ENCODE assay signal across 1 cellular context in the genomic region with DNA sequence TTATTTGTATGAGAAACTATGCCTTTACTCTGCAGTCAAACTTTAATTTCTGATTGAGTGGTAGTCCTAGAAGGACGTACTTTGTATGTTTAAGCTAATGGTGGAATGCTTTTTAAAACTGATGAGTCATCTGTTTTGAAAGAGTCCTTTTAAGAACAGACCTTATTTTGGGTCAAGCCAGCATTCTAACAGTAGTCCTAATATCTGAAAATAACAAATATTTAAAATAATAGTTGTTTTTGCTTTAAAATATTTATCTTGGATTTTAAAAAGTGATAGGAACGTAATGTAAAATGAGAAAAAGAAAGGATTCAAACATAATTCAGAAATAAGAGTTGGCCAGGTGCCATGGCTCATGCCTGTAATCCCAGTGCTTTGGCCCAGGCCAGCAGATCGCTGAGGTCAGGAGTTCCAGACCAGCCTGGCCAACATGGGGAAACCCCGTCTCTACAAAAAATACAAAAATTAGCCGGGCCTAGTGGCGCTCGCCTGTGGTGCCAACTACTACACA.
TF ChIP-seq lines count a peak whose summit lies in the region.

No MANE protein-coding gene starts in this region.

TF ChIP-seq in K562, 482 proteins besides CTCF, POLR2A, EP300 and RAD21 (continued from another document and continues in another):
- TF ChIP-seq, protein P1, sequence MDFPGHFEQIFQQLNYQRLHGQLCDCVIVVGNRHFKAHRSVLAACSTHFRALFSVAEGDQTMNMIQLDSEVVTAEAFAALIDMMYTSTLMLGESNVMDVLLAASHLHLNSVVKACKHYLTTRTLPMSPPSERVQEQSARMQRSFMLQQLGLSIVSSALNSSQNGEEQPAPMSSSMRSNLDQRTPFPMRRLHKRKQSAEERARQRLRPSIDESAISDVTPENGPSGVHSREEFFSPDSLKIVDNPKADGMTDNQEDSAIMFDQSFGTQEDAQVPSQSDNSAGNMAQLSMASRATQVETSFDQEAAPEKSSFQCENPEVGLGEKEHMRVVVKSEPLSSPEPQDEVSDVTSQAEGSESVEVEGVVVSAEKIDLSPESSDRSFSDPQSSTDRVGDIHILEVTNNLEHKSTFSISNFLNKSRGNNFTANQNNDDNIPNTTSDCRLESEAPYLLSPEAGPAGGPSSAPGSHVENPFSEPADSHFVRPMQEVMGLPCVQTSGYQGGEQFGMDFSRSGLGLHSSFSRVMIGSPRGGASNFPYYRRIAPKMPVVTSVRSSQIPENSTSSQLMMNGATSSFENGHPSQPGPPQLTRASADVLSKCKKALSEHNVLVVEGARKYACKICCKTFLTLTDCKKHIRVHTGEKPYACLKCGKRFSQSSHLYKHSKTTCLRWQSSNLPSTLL (IDR thresholded peaks at IDR 0.05) = no peak
- TF ChIP-seq NR4A1 (CRISPR knock-in tag; IDR thresholded peaks at IDR 0.05) (no peak), NR4A1 (tag; IDR thresholded peaks at IDR 0.05) (no peak), MYC (IDR thresholded peaks at IDR 0.05; ENCODE audit: low read depth, low read length) (no peak), MYC (CRISPR knock-in tag; IDR thresholded peaks at IDR 0.05; ENCODE audit: borderline replicate concordance, low read depth) (no peak), NCOA6 (IDR thresholded peaks at IDR 0.05) (no peak), ZNF57 (CRISPR knock-in tag; IDR thresholded peaks at IDR 0.05) (no peak), ZNF764 (CRISPR knock-in tag; IDR thresholded peaks at IDR 0.05; ENCODE audit: low read depth) (no peak), RFX7 (CRISPR knock-in tag; IDR thresholded peaks at IDR 0.05) (no peak), HDAC8 (tag; IDR thresholded peaks at IDR 0.05) (no peak), HNRNPH1 (optimal IDR thresholded peaks at IDR 0.05; ENCODE audit: low read depth, low read length) (no peak), ESRRB (CRISPR knock-in tag; IDR thresholded peaks at IDR 0.05; ENCODE audit: borderline replicate concordance) (no peak), FOXA3 (CRISPR knock-in tag; conservative IDR thresholded peaks at IDR 0.05 in 1 of 2, IDR thresholded peaks at IDR 0.05 in 1 of 2) (no peak), ETS2 (tag; IDR thresholded peaks at IDR 0.05; ENCODE audit: borderline replicate concordance, poor library complexity, severe bottlenecking) (no peak), TAF7 (tag; IDR thresholded peaks at IDR 0.05) (no peak), ZNF79 (CRISPR knock-in tag; IDR thresholded peaks at IDR 0.05; ENCODE audit: low read depth) (no peak), NFE2L1 (tag; IDR thresholded peaks at IDR 0.05; ENCODE audit: borderline replicate concordance, low read depth) (peak; percentile 89), PML (IDR thresholded peaks at IDR 0.05; ENCODE audit: low read length) (no peak), EWSR1 (IDR thresholded peaks at IDR 0.05; ENCODE audit: borderline replicate concordance, low read depth, partially characterized antibody) (no peak), TBP (optimal IDR thresholded peaks at IDR 0.05; ENCODE audit: low read depth, low read length) (no peak), MAFK (IDR thresholded peaks at IDR 0.05; ENCODE audit: low read length) (peak; percentile 99), RBM22 (IDR thresholded peaks at IDR 0.05; ENCODE audit: low read depth, low read length, poor library complexity, severe bottlenecking) (no peak), HMG20A (CRISPR knock-in tag; conservative IDR thresholded peaks at IDR 0.05) (no peak), RBM39 (optimal IDR thresholded peaks at IDR 0.05; ENCODE audit: low read depth, low read length) (no peak), CBX8 (IDR thresholded peaks at IDR 0.05; ENCODE audit: borderline replicate concordance, extremely low read depth, low read depth, low read length, poor library complexity, severe bottlenecking) (no peak), FUS (optimal IDR thresholded peaks at IDR 0.05; ENCODE audit: low read depth, low read length) (no peak), ZNF175 (CRISPR knock-in tag; IDR thresholded peaks at IDR 0.05; ENCODE audit: low read depth) (no peak), NONO (IDR thresholded peaks at IDR 0.05; ENCODE audit: low read depth in 2 of 2, low read length in 1 of 2) (no peak), SRF (CRISPR knock-in tag; IDR thresholded peaks at IDR 0.05) (no peak), SIN3B (IDR thresholded peaks at IDR 0.05; ENCODE audit: low read depth) (no peak), SMARCA4 (IDR thresholded peaks at IDR 0.05) (peak; percentile 59), NFRKB (IDR thresholded peaks at IDR 0.05; ENCODE audit: low read depth) (0 out of 2 replicates have a peak, but pooled peaks have one; percentile 23), NFE2 (IDR thresholded peaks at IDR 0.05; ENCODE audit: low read depth) (peak; percentile 78), STAG1 (CRISPR knock-in tag; IDR thresholded peaks at IDR 0.05; ENCODE audit: borderline replicate concordance) (no peak), MTA3 (IDR thresholded peaks at IDR 0.05; ENCODE audit: borderline replicate concordance) (no peak), PRMT5 (CRISPR knock-in tag; IDR thresholded peaks at IDR 0.05) (no peak), HNRNPLL (IDR thresholded peaks at IDR 0.05; ENCODE audit: low read depth, low read length, poor library complexity, severe bottlenecking) (no peak), BACH1 (tag; IDR thresholded peaks at IDR 0.05) (peak; percentile 38; the same call in 1 of the 2 replicates), TCF3 (CRISPR knock-in tag; IDR thresholded peaks at IDR 0.05) (no peak)
- TF ChIP-seq, protein P2, sequence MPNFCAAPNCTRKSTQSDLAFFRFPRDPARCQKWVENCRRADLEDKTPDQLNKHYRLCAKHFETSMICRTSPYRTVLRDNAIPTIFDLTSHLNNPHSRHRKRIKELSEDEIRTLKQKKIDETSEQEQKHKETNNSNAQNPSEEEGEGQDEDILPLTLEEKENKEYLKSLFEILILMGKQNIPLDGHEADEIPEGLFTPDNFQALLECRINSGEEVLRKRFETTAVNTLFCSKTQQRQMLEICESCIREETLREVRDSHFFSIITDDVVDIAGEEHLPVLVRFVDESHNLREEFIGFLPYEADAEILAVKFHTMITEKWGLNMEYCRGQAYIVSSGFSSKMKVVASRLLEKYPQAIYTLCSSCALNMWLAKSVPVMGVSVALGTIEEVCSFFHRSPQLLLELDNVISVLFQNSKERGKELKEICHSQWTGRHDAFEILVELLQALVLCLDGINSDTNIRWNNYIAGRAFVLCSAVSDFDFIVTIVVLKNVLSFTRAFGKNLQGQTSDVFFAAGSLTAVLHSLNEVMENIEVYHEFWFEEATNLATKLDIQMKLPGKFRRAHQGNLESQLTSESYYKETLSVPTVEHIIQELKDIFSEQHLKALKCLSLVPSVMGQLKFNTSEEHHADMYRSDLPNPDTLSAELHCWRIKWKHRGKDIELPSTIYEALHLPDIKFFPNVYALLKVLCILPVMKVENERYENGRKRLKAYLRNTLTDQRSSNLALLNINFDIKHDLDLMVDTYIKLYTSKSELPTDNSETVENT (CRISPR knock-in tag; IDR thresholded peaks at IDR 0.05) = no peak
- TF ChIP-seq, protein P3, sequence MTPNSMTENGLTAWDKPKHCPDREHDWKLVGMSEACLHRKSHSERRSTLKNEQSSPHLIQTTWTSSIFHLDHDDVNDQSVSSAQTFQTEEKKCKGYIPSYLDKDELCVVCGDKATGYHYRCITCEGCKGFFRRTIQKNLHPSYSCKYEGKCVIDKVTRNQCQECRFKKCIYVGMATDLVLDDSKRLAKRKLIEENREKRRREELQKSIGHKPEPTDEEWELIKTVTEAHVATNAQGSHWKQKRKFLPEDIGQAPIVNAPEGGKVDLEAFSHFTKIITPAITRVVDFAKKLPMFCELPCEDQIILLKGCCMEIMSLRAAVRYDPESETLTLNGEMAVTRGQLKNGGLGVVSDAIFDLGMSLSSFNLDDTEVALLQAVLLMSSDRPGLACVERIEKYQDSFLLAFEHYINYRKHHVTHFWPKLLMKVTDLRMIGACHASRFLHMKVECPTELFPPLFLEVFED (CRISPR knock-in tag; conservative IDR thresholded peaks at IDR 0.05) = no peak
- TF ChIP-seq, protein P4, sequence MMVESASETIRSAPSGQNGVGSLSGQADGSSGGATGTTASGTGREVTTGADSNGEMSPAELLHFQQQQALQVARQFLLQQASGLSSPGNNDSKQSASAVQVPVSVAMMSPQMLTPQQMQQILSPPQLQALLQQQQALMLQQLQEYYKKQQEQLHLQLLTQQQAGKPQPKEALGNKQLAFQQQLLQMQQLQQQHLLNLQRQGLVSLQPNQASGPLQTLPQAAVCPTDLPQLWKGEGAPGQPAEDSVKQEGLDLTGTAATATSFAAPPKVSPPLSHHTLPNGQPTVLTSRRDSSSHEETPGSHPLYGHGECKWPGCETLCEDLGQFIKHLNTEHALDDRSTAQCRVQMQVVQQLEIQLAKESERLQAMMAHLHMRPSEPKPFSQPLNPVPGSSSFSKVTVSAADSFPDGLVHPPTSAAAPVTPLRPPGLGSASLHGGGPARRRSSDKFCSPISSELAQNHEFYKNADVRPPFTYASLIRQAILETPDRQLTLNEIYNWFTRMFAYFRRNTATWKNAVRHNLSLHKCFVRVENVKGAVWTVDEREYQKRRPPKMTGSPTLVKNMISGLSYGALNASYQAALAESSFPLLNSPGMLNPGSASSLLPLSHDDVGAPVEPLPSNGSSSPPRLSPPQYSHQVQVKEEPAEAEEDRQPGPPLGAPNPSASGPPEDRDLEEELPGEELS (CRISPR knock-in tag; IDR thresholded peaks at IDR 0.05; ENCODE audit: borderline replicate concordance) = no peak
- TF ChIP-seq, protein P5, sequence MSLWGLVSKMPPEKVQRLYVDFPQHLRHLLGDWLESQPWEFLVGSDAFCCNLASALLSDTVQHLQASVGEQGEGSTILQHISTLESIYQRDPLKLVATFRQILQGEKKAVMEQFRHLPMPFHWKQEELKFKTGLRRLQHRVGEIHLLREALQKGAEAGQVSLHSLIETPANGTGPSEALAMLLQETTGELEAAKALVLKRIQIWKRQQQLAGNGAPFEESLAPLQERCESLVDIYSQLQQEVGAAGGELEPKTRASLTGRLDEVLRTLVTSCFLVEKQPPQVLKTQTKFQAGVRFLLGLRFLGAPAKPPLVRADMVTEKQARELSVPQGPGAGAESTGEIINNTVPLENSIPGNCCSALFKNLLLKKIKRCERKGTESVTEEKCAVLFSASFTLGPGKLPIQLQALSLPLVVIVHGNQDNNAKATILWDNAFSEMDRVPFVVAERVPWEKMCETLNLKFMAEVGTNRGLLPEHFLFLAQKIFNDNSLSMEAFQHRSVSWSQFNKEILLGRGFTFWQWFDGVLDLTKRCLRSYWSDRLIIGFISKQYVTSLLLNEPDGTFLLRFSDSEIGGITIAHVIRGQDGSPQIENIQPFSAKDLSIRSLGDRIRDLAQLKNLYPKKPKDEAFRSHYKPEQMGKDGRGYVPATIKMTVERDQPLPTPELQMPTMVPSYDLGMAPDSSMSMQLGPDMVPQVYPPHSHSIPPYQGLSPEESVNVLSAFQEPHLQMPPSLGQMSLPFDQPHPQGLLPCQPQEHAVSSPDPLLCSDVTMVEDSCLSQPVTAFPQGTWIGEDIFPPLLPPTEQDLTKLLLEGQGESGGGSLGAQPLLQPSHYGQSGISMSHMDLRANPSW (CRISPR knock-in tag; IDR thresholded peaks at IDR 0.05) = no peak
- TF ChIP-seq, protein P6, sequence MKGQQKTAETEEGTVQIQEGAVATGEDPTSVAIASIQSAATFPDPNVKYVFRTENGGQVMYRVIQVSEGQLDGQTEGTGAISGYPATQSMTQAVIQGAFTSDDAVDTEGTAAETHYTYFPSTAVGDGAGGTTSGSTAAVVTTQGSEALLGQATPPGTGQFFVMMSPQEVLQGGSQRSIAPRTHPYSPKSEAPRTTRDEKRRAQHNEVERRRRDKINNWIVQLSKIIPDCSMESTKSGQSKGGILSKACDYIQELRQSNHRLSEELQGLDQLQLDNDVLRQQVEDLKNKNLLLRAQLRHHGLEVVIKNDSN (CRISPR knock-in tag; IDR thresholded peaks at IDR 0.05) = no peak
- TF ChIP-seq, protein P7, sequence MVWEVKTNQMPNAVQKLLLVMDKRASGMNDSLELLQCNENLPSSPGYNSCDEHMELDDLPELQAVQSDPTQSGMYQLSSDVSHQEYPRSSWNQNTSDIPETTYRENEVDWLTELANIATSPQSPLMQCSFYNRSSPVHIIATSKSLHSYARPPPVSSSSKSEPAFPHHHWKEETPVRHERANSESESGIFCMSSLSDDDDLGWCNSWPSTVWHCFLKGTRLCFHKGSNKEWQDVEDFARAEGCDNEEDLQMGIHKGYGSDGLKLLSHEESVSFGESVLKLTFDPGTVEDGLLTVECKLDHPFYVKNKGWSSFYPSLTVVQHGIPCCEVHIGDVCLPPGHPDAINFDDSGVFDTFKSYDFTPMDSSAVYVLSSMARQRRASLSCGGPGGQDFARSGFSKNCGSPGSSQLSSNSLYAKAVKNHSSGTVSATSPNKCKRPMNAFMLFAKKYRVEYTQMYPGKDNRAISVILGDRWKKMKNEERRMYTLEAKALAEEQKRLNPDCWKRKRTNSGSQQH (CRISPR knock-in tag; IDR thresholded peaks at IDR 0.05) = no peak
- TF ChIP-seq, protein P8, sequence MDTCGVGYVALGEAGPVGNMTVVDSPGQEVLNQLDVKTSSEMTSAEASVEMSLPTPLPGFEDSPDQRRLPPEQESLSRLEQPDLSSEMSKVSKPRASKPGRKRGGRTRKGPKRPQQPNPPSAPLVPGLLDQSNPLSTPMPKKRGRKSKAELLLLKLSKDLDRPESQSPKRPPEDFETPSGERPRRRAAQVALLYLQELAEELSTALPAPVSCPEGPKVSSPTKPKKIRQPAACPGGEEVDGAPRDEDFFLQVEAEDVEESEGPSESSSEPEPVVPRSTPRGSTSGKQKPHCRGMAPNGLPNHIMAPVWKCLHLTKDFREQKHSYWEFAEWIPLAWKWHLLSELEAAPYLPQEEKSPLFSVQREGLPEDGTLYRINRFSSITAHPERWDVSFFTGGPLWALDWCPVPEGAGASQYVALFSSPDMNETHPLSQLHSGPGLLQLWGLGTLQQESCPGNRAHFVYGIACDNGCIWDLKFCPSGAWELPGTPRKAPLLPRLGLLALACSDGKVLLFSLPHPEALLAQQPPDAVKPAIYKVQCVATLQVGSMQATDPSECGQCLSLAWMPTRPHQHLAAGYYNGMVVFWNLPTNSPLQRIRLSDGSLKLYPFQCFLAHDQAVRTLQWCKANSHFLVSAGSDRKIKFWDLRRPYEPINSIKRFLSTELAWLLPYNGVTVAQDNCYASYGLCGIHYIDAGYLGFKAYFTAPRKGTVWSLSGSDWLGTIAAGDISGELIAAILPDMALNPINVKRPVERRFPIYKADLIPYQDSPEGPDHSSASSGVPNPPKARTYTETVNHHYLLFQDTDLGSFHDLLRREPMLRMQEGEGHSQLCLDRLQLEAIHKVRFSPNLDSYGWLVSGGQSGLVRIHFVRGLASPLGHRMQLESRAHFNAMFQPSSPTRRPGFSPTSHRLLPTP (IDR thresholded peaks at IDR 0.05; ENCODE audit: borderline replicate concordance, extremely low read depth, insufficient read length) = peak; percentile 6
- TF ChIP-seq, protein P9, sequence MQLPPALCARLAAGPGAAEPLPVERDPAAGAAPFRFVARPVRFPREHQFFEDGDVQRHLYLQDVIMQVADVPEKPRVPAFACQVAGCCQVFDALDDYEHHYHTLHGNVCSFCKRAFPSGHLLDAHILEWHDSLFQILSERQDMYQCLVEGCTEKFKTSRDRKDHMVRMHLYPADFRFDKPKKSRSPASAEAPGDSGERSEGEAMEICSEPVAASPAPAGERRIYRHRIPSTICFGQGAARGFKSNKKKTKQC (CRISPR knock-in tag; IDR thresholded peaks at IDR 0.05) = no peak
- TF ChIP-seq, protein P10, sequence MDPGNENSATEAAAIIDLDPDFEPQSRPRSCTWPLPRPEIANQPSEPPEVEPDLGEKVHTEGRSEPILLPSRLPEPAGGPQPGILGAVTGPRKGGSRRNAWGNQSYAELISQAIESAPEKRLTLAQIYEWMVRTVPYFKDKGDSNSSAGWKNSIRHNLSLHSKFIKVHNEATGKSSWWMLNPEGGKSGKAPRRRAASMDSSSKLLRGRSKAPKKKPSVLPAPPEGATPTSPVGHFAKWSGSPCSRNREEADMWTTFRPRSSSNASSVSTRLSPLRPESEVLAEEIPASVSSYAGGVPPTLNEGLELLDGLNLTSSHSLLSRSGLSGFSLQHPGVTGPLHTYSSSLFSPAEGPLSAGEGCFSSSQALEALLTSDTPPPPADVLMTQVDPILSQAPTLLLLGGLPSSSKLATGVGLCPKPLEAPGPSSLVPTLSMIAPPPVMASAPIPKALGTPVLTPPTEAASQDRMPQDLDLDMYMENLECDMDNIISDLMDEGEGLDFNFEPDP (CRISPR knock-in tag; IDR thresholded peaks at IDR 0.05) = no peak
